In genomic region chr5:6728795-6729183, GRCh38 we compare ENCODE assay signal across 1 cellular context.
TF ChIP-seq lines count a peak whose summit lies in the region.

No MANE protein-coding gene starts in this region.

TF ChIP-seq in GM12878, 131 proteins besides CTCF, POLR2A, EP300 and RAD21 (continued from another document):
- TF ChIP-seq HSF1 (IDR thresholded peaks at IDR 0.05; ENCODE audit: low read depth, low read length) (no peak), ASH2L (IDR thresholded peaks at IDR 0.05; ENCODE audit: borderline replicate concordance, low read depth) (no peak)
